In the genomic region with DNA sequence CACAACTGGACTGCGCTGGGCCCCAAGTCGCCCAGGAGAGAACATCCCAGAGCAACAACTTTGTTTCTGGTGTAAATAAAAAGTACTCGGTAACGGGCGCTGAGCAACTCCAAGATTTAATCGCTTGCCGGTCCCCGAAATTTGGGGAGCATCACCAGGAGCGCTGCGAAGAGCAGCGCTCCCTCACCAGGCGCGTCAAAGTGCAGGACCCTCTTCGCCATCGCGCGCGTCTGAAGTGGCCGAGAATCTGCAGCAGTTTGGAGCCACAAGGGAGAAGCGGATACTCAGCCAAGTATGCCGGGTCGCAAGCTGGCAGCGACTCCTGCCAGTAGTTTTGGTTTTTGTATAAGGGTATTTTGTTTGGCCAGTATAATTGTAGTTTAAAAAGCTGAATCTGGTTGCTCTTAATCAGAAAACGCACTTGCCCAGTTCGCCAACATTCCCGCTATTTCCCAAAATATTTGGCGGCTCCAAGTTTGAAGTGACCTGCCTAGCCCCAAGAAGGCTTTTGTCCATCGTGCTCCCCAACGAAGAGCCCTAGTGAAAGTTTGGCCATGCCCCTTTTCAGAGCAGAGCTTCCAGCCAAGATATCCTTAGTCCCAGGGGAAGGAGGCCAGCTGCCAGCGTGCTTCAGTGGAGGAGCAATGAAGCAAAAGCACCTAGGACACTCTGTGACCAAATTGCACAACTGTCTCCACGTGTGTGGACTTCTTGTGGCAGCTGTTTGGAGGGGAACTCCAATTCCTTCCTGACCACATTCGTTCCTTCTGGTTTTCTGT, we compare ENCODE assay signal across 9 cellular contexts. TPM values are rescaled to one million over a fixed set of nuclear protein-coding genes. Genes with fewer than 3 reads are reported as not detected.
DNase-seq lines count a peak whose midpoint lies in the region; ATAC-seq and TF ChIP-seq lines count a peak whose summit lies in the region.
"Had no signal": no experiment of that assay in that cellular context is flagged by ENCODE, and none has a peak within 500 bp of the region (broad histone marks: within the 10 kb centered on the region; RNA-seq: fewer than 3 reads in every experiment).

No MANE protein-coding gene starts in this region.

- intact Hi-C loops in testis (cut with DNase I; ENCODE audit: low total_unique reads): no loop called here
- intact Hi-C loops in body of pancreas (cut with DNase I): no loop called here

- ATAC-seq in body of pancreas: no peak
- ATAC-seq in GM19324 (IDR thresholded peaks at IDR 0.05; ENCODE audit: low FRiP score, unreplicated experiment): no peak
- ATAC-seq in GM18861 (IDR thresholded peaks at IDR 0.05; ENCODE audit: unreplicated experiment): no peak

- H3K27ac ChIP-seq in testis (no peak overlapping the region), body of pancreas (no peak overlapping the region)

- in situ Hi-C loops in astrocyte of the spinal cord (cut with HindIII; ENCODE audit: low sequenced_read_pairs): no loop called here

- no peaks in the 10 kb centered on the region for H3K27me3 ChIP-seq in testis
- peaks cover 0 to 10% of the 10 kb centered on the region in 2 donors for H3K27me3 ChIP-seq in body of pancreas

- H3K9me3 ChIP-seq in iPS-18c (ENCODE audit: control insufficient read depth, insufficient read depth, low read length) (no peaks in the 10 kb centered on the region), testis (no peaks in the 10 kb centered on the region), body of pancreas (no peaks in the 10 kb centered on the region)

- H3K36me3 ChIP-seq in testis (ENCODE audit: low read depth, missing control alignments): no peaks in the 10 kb centered on the region
- no peaks in the 10 kb centered on the region for H3K36me3 ChIP-seq in body of pancreas (replicated peaks in 1 of 2; ENCODE audit: insufficient read depth in 1 of 2, low read depth in 2 of 2)

- H3K4me3 ChIP-seq in astrocyte of the spinal cord (ENCODE audit: low read depth, low read length) (peak overlapping the region; percentile 69), iPS-18c (ENCODE audit: insufficient read depth, low read depth, low read length) (peak overlapping the region; percentile 72), testis (peak overlapping the region; percentile 51 to 64), body of pancreas (no peak overlapping the region)

- DNase-seq in DMS53 (lab: John Stamatoyannopoulos, UW) (peak; percentile 30), DMS53 treated with DMSO at 0.1 percent for 48 hours (lab: John Stamatoyannopoulos, UW; ENCODE audit: unreplicated experiment) (no peak), astrocyte of the spinal cord (ENCODE audit: low read depth, low spot score) (no peak), testis (no peak), body of pancreas (no peak)
- DNase-seq: activated CD4-positive, alpha-beta T cell treated with anti-CD3 and anti-CD28 coated beads, Interleukin-2, amount 50 U/mL, for 48 hours had no signal

- WGBS in testis, 2 donors: 2 to 4% methylated on average over 21 to 32 of the region's 32 CpGs
- 3 to 13% methylated on average over 4 to 32 of the region's 32 CpGs for WGBS in body of pancreas, 2 donors

- H3K4me1 ChIP-seq in testis (no peaks in the 10 kb centered on the region), body of pancreas (peaks cover 10% of the 10 kb centered on the region)

- no peak for TF ChIP-seq CTCF in astrocyte of the spinal cord (IDR thresholded peaks at IDR 0.05; ENCODE audit: low read depth, low read length)
- TF ChIP-seq CTCF in testis (IDR thresholded peaks at IDR 0.05): no peak
- TF ChIP-seq CTCF in body of pancreas (IDR thresholded peaks at IDR 0.05): no peak

- TF ChIP-seq POLR2A in testis (IDR thresholded peaks at IDR 0.05) (no peak), body of pancreas (IDR thresholded peaks at IDR 0.05) (no peak)

RNA-seq across cellular contexts. Expression of gene KDR, which starts 0.6 kb away (rescaled TPM):
- total RNA-seq in testis (1 to 10 TPM; 6.8 to 7.9 TPM), body of pancreas (10 to 100 TPM; 12.9 to 14.5 TPM)
- polyA plus RNA-seq in testis (ENCODE audit: insufficient read depth, low read depth, low replicate concordance): 8.3 TPM

Comparison
In these comparisons a context has a peak if more than half of its experiments do, and no peak if none do; other contexts are left out.
1. H3K4me3 ChIP-seq: peak in astrocyte of the spinal cord (single experiment), iPS-18c (single experiment) and testis (2 of 2); none in body of pancreas (0 of 2).